In genomic region chrX:153727108-153727931, GRCh38 we compare ENCODE assay signal across 6 cellular contexts. TPM values are rescaled to one million over a fixed set of nuclear protein-coding genes. Genes with fewer than 3 reads are reported as not detected.
DNase-seq lines count a peak whose midpoint lies in the region; ATAC-seq lines count a peak whose summit lies in the region.

No MANE protein-coding gene starts in this region.

- H2BK120ac ChIP-seq in mesenchymal stem cell (ENCODE audit: low read depth, low read length), result no peak overlapping the region

- H3K4ac ChIP-seq in mesenchymal stem cell (ENCODE audit: low read depth in 1 of 2, low read length in 2 of 2), result peak overlapping the region; percentile 35 to 89

- H3K4me1 ChIP-seq in HUES6 (ENCODE audit: control insufficient read depth, insufficient read depth, low read length), result peaks cover 39% of the 10 kb centered on the region
- H3K4me1 ChIP-seq in mesenchymal stem cell (ENCODE audit: control insufficient read depth, insufficient read depth, low read depth, low read length), result peaks cover 36% of the 10 kb centered on the region

- no peak overlapping the region for H3K23ac ChIP-seq in mesenchymal stem cell (ENCODE audit: low read length in 2 of 2)

- peaks cover 10% of the 10 kb centered on the region for H3K36me3 ChIP-seq in HUES6 (ENCODE audit: control insufficient read depth, insufficient read depth, low read length)
- peaks cover 8 to 10% of the 10 kb centered on the region in 2 experiments for H3K36me3 ChIP-seq in mesenchymal stem cell (ENCODE audit: control insufficient read depth in 1 of 2, insufficient read depth in 2 of 2, low read depth in 1 of 2, low read length in 2 of 2)

- H3K4me2 ChIP-seq in mesenchymal stem cell (ENCODE audit: low read length, poor library complexity, severe bottlenecking), result peak overlapping the region; percentile 23

- H3K9ac ChIP-seq in HUES6 (ENCODE audit: low read length) (peak overlapping the region; percentile 79), mesenchymal stem cell (ENCODE audit: low read length) (peak overlapping the region; percentile 64)

- no peaks in the 10 kb centered on the region for H3K27me3 Mint-ChIP-seq in activated T-helper 2 cell treated with anti-CD3 and anti-CD28 coated beads, Interferon-gamma antibody, Interleukin-2, Interleukin-4, amounts not matched to agents 10 μg/mL and 5 μg/mL and 100 μg/mL, durations not matched to agents 14 hours and 24 hours and 36 hours (ENCODE audit: low read depth)

- H3K4me3 ChIP-seq in HUES6 (ENCODE audit: low read depth, low read length) (peak overlapping the region; percentile 56; the same call in 1 of the 2 replicates), mesenchymal stem cell (ENCODE audit: insufficient read depth in 1 of 2, low read depth in 1 of 2, low read length in 2 of 2) (peak overlapping the region in 1 of 2 experiments; percentile 49)

- H2AK5ac ChIP-seq in mesenchymal stem cell (ENCODE audit: low read length, severe bottlenecking), result peak overlapping the region; percentile 81

- H3K27ac Mint-ChIP-seq in activated T-helper 2 cell treated with anti-CD3 and anti-CD28 coated beads, Interferon-gamma antibody, Interleukin-2, Interleukin-4, amounts not matched to agents 10 μg/mL and 5 μg/mL and 100 μg/mL, durations not matched to agents 14 hours and 24 hours and 36 hours, result no peak overlapping the region

- H3K36me3 Mint-ChIP-seq in activated T-helper 2 cell treated with anti-CD3 and anti-CD28 coated beads, Interferon-gamma antibody, Interleukin-2, Interleukin-4, amounts not matched to agents 10 μg/mL and 5 μg/mL and 100 μg/mL, durations not matched to agents 14 hours and 24 hours and 36 hours (ENCODE audit: low read depth), result peaks cover 23% of the 10 kb centered on the region

- peaks cover 7% of the 10 kb centered on the region for H3K9me3 Mint-ChIP-seq in activated T-helper 2 cell treated with anti-CD3 and anti-CD28 coated beads, Interferon-gamma antibody, Interleukin-2, Interleukin-4, amounts not matched to agents 10 μg/mL and 5 μg/mL and 100 μg/mL, durations not matched to agents 14 hours and 24 hours and 36 hours

- H2BK12ac ChIP-seq in mesenchymal stem cell (ENCODE audit: low read length in 2 of 2), result peak overlapping the region; percentile 23 to 92

- DNase-seq in activated T-helper 2 cell treated with anti-CD3 and anti-CD28 coated beads, Interferon-gamma antibody, Interleukin-2, Interleukin-4, amounts not matched to agents 10 μg/mL and 5 μg/mL and 100 μg/mL, durations not matched to agents 14 hours and 24 hours and 36 hours (ENCODE audit: low spot score), result no peak
- DNase-seq in mesenchymal stem cell, result no peak
- DNase-seq in NCI-H2171 (lab: John Stamatoyannopoulos, UW), result no peak

- peak overlapping the region in 1 of 2 experiments; percentile 64 for H3K14ac ChIP-seq in mesenchymal stem cell (ENCODE audit: low read length in 2 of 2)

- H2AFZ ChIP-seq in mesenchymal stem cell (ENCODE audit: low read depth, low read length), result no peak overlapping the region

- peak overlapping the region; percentile 80 for H2BK15ac ChIP-seq in mesenchymal stem cell (ENCODE audit: low read depth, poor library complexity, severe bottlenecking)

- peaks cover 33% of the 10 kb centered on the region; the same call in 1 of the 2 replicates for H3K9me3 ChIP-seq in HUES6 (ENCODE audit: control insufficient read depth, insufficient read depth, low read depth, low read length)
- peaks cover 18% of the 10 kb centered on the region for H3K9me3 ChIP-seq in mesenchymal stem cell (ENCODE audit: control insufficient read depth, low read length)

- intact Hi-C loops in activated T-helper 2 cell treated with anti-CD3 and anti-CD28 coated beads, Interferon-gamma antibody, Interleukin-2, Interleukin-4, amounts not matched to agents 10 μg/mL and 5 μg/mL and 100 μg/mL, durations not matched to agents 14 hours and 24 hours and 36 hours (cut with micrococcal nuclease), result no loop called here

- H3K79me1 ChIP-seq in mesenchymal stem cell (replicated peaks; ENCODE audit: low read length, poor library complexity, severe bottlenecking), result peaks cover 4% of the 10 kb centered on the region

- H2BK5ac ChIP-seq in mesenchymal stem cell (ENCODE audit: low read depth, low read length, poor library complexity, severe bottlenecking), result peak overlapping the region; percentile 69

- 76% methylated on average over 20 of the region's 23 CpGs for WGBS in mesenchymal stem cell

- H3K27me3 ChIP-seq in HUES6 (ENCODE audit: control insufficient read depth, insufficient read depth, low read length), result no peaks in the 10 kb centered on the region
- no peaks in the 10 kb centered on the region for H3K27me3 ChIP-seq in mesenchymal stem cell (ENCODE audit: control insufficient read depth in 1 of 2, insufficient read depth in 1 of 2, low read length in 2 of 2)

- H4K91ac ChIP-seq in mesenchymal stem cell (ENCODE audit: low read length), result peak overlapping the region; percentile 92

- peaks cover 23% of the 10 kb centered on the region for H3K4me1 Mint-ChIP-seq in activated T-helper 2 cell treated with anti-CD3 and anti-CD28 coated beads, Interferon-gamma antibody, Interleukin-2, Interleukin-4, amounts not matched to agents 10 μg/mL and 5 μg/mL and 100 μg/mL, durations not matched to agents 14 hours and 24 hours and 36 hours (ENCODE audit: low read depth)

- peak overlapping the region; percentile 83 to 95 for H3K18ac ChIP-seq in mesenchymal stem cell (ENCODE audit: low read depth in 1 of 2, low read length in 2 of 2)

- ATAC-seq in HG03196 (IDR thresholded peaks at IDR 0.05; ENCODE audit: unreplicated experiment) (no peak), HG02981 (IDR thresholded peaks at IDR 0.05; ENCODE audit: unreplicated experiment) (no peak)

- H3K4me3 Mint-ChIP-seq in activated T-helper 2 cell treated with anti-CD3 and anti-CD28 coated beads, Interferon-gamma antibody, Interleukin-2, Interleukin-4, amounts not matched to agents 10 μg/mL and 5 μg/mL and 100 μg/mL, durations not matched to agents 14 hours and 24 hours and 36 hours (ENCODE audit: low read depth), result peak overlapping the region; percentile 39

- H3K27ac ChIP-seq in HUES6 (ENCODE audit: low read depth, low read length) (peak overlapping the region; percentile 86; the same call in 1 of the 2 replicates), mesenchymal stem cell (ENCODE audit: low read length, poor library complexity, severe bottlenecking) (peak overlapping the region; percentile 83)

- H4K8ac ChIP-seq in mesenchymal stem cell (ENCODE audit: low read length), result peak overlapping the region; percentile 92

RNA-seq across cellular contexts. Expression of gene ABCD1, which starts 2.7 kb away (rescaled TPM):
- 8.8 and 10.1 TPM in 2 replicates for total RNA-seq in activated T-helper 2 cell treated with anti-CD3 and anti-CD28 coated beads, Interferon-gamma antibody, Interleukin-2, Interleukin-4, amounts not matched to agents 10 μg/mL and 5 μg/mL and 100 μg/mL, durations not matched to agents 14 hours and 24 hours and 36 hours
- 15.8 TPM for polyA plus RNA-seq in mesenchymal stem cell (2013, experiment 1 of 2)
- polyA plus RNA-seq in mesenchymal stem cell (2013, experiment 2 of 2), result 15.4 TPM

RNA-seq across cellular contexts. Expression of gene BCAP31, which starts 3.1 kb away (rescaled TPM):
- 154 TPM in 2 replicates for total RNA-seq in activated T-helper 2 cell treated with anti-CD3 and anti-CD28 coated beads, Interferon-gamma antibody, Interleukin-2, Interleukin-4, amounts not matched to agents 10 μg/mL and 5 μg/mL and 100 μg/mL, durations not matched to agents 14 hours and 24 hours and 36 hours
- 125 TPM for polyA plus RNA-seq in mesenchymal stem cell (2013, experiment 1 of 2)
- polyA plus RNA-seq in mesenchymal stem cell (2013, experiment 2 of 2), result 127 TPM

RNA-seq across cellular contexts. Expression of gene PLXNB3, which starts 36.7 kb away (rescaled TPM):
- total RNA-seq in activated T-helper 2 cell treated with anti-CD3 and anti-CD28 coated beads, Interferon-gamma antibody, Interleukin-2, Interleukin-4, amounts not matched to agents 10 μg/mL and 5 μg/mL and 100 μg/mL, durations not matched to agents 14 hours and 24 hours and 36 hours, result 0.62 and 0.91 TPM in 2 replicates
- polyA plus RNA-seq in mesenchymal stem cell (2013, experiment 1 of 2), result 8.0 TPM
- 8.5 TPM for polyA plus RNA-seq in mesenchymal stem cell (2013, experiment 2 of 2)

RNA-seq across cellular contexts. Expression of gene SLC6A8, which starts 39.6 kb away (rescaled TPM):
- 2.2 and 2.5 TPM in 2 replicates for total RNA-seq in activated T-helper 2 cell treated with anti-CD3 and anti-CD28 coated beads, Interferon-gamma antibody, Interleukin-2, Interleukin-4, amounts not matched to agents 10 μg/mL and 5 μg/mL and 100 μg/mL, durations not matched to agents 14 hours and 24 hours and 36 hours
- polyA plus RNA-seq in mesenchymal stem cell (2013, experiment 1 of 2), result 26.1 TPM
- polyA plus RNA-seq in mesenchymal stem cell (2013, experiment 2 of 2), result 26.0 TPM

RNA-seq across cellular contexts. Expression of gene SRPK3, which starts 53.5 kb away (rescaled TPM):
- total RNA-seq in activated T-helper 2 cell treated with anti-CD3 and anti-CD28 coated beads, Interferon-gamma antibody, Interleukin-2, Interleukin-4, amounts not matched to agents 10 μg/mL and 5 μg/mL and 100 μg/mL, durations not matched to agents 14 hours and 24 hours and 36 hours, result not detected in 2 replicates
- 0.03 TPM for polyA plus RNA-seq in mesenchymal stem cell (2013, experiment 1 of 2)
- 0.03 TPM for polyA plus RNA-seq in mesenchymal stem cell (2013, experiment 2 of 2)
